ENCODE assay signal across 1 cellular context in genomic region chr7:111072658-111073057, GRCh38. TPM values are rescaled to one million over a fixed set of nuclear protein-coding genes. Genes with fewer than 3 reads are reported as not detected.
"Had no signal": no experiment of that assay in that cellular context is flagged by ENCODE, and none has a peak within 500 bp of the region (broad histone marks: within the 10 kb centered on the region; RNA-seq: fewer than 3 reads in every experiment).

No MANE protein-coding gene starts in this region.

RNA-seq across cellular contexts. Expression of gene LRRN3, which starts 18.3 kb away (rescaled TPM):
- total RNA-seq: lung microvascular endothelial cell had no signal
